ENCODE assay signal across 9 cellular contexts in the genomic region with DNA sequence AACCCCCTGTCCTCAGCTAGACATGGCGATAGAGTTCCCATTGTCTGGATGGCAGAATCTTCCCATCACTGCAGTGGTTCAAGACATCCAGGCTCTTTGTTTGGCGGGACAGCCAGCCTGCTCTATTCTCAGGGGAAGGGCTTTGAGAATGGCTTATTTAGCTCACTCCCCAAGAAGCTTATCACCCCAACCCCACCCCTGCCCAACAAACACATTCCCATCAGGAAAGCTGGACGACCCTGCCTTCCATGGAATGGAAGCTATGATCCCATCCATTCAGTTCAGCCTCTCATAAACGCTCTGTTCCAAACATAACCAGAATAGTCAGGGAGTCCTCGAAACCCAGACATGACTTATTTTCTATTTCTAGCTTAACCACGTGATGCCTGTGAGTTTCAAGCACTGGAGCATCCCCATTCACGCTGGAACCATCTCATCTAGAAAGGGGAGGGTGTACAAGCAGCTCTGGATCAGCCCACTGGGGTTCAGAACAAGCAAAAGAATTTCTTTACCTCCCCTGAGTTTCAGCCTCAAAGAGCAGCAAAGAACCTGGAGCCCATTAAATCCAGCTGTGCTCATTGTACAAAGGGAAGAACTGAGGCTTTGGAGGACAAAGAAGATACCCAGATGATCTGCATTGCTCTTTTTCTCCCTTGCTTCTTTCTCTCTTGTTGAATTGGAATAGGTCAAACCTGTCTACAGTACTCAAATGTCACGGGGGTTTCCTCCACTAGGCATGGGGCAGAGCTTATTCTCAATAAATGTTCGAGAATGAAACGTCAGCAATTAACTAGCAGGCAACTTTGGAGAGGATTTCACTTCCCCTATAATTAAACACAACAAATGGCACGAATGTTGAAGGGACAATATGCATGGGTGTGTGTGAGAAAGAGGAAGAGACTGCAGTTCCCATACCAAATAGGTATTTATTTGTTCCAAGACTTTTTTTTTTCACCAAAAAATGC.
DNase-seq lines count a peak whose midpoint lies in the region; ATAC-seq, FAIRE-seq and TF ChIP-seq lines count a peak whose summit lies in the region.
"Had no signal": no experiment of that assay in that cellular context is flagged by ENCODE, and none has a peak within 500 bp of the region (broad histone marks: within the 10 kb centered on the region; RNA-seq: fewer than 3 reads in every experiment).

No MANE protein-coding gene starts in this region.

- H3K4me2 ChIP-seq in HepG2 (ENCODE audit: low read depth, low read length) = no peak overlapping the region

- no peak overlapping the region for H3K27ac ChIP-seq in HepG2 (ENCODE audit: extremely low read length, insufficient read depth, low read length)

- peak; percentile 44 for ATAC-seq in GM21367 (IDR thresholded peaks at IDR 0.05; ENCODE audit: unreplicated experiment)
- ATAC-seq in HepG2 = no peak

- no peaks in the 10 kb centered on the region for H3K36me3 ChIP-seq in HepG2 (replicated peaks in 1 of 2; ENCODE audit: control insufficient read depth in 1 of 2, insufficient read depth in 2 of 2, low read length in 2 of 2)

- no peak overlapping the region for H3K9ac ChIP-seq in HepG2 (ENCODE audit: insufficient read depth, low read depth, low read length)

- no peak for TF ChIP-seq CTCF in HepG2 (CRISPR knock-in tag; IDR thresholded peaks at IDR 0.05)

- 11% methylated on average over 11 of the region's 11 CpGs for WGBS in HepG2 (ENCODE audit: low lambda C conversion rate)

- BruUV-seq in HepG2 (replicated peaks; lab: Mats Ljungman, UMichigan) = no TSS peak

- CTCF ChIA-PET in HepG2 (lab: Yijun Ruan, JAX; ENCODE audit: low intra/inter-chr PET ratio, low total read pairs) = no interaction called here
- CTCF ChIA-PET in activated CD4-positive, alpha-beta T cell treated with anti-CD3 and anti-CD28 coated beads, Interleukin-2, amount 10 ng/mL, durations not matched to agents 7 days and 5 days (lab: Charles Lee) = interaction anchor here (0.8 to 1.4 kb wide), 3 partner anchors 11 to 86 kb away, joined by 3 to 5 read pairs (median 3); no protein-coding TSS in a partner anchor

- no peak for TF ChIP-seq POLR2A in HepG2 (IDR thresholded peaks at IDR 0.05; ENCODE audit: insufficient read depth in 1 of 2, low read depth in 2 of 2, low read length in 2 of 2)

- no peak for FAIRE-seq in HepG2 (lab: Jason Lieb, UNC)

- POLR2A ChIA-PET in HepG2 (lab: Yijun Ruan, JAX) = no interaction called here
- POLR2A ChIA-PET in activated CD4-positive, alpha-beta T cell treated with anti-CD3 and anti-CD28 coated beads, Interleukin-2, amount 10 ng/mL, durations not matched to agents 7 days and 5 days (lab: Charles Lee) = no interaction called here

- TF ChIP-seq RAD21 in HepG2 (CRISPR knock-in tag; IDR thresholded peaks at IDR 0.05) = no peak

- H3K79me2 ChIP-seq in HepG2 (ENCODE audit: insufficient read depth, low read length) = no peaks in the 10 kb centered on the region

- intact Hi-C loops in HepG2 (cut with micrococcal nuclease; ENCODE audit: unreplicated experiment) = no loop called here

- no peak overlapping the region for H2AFZ ChIP-seq in HepG2 (ENCODE audit: low read length)

- peaks cover 43% of the 10 kb centered on the region for H3K36me3 Mint-ChIP-seq in activated CD4-positive, alpha-beta T cell treated with anti-CD3 and anti-CD28 coated beads, Interleukin-2, amount 10 ng/mL, durations not matched to agents 7 days and 5 days (ENCODE audit: low read depth)

- no peak for TF ChIP-seq EP300 in HepG2 (IDR thresholded peaks at IDR 0.05; ENCODE audit: low read depth in 2 of 2, low read length in 2 of 2)
- TF ChIP-seq EP300 in HepG2 (CRISPR knock-in tag; IDR thresholded peaks at IDR 0.05; ENCODE audit: borderline replicate concordance) = no peak

- H3K27me3 Mint-ChIP-seq in activated CD4-positive, alpha-beta T cell treated with anti-CD3 and anti-CD28 coated beads, Interleukin-2, amount 10 ng/mL, durations not matched to agents 7 days and 5 days = no peaks in the 10 kb centered on the region

- H3K9me3 ChIP-seq in HepG2 (ENCODE audit: low read length) = no peaks in the 10 kb centered on the region

- H3K4me1 Mint-ChIP-seq in activated CD4-positive, alpha-beta T cell treated with anti-CD3 and anti-CD28 coated beads, Interleukin-2, amount 10 ng/mL, durations not matched to agents 7 days and 5 days = peaks cover 69% of the 10 kb centered on the region

- H3K9me3 Mint-ChIP-seq in activated CD4-positive, alpha-beta T cell treated with anti-CD3 and anti-CD28 coated beads, Interleukin-2, amount 10 ng/mL, durations not matched to agents 7 days and 5 days = no peaks in the 10 kb centered on the region

- no peak overlapping the region for H3K4me3 ChIP-seq in HepG2 (replicated peaks in 1 of 3; ENCODE audit: insufficient read depth in 1 of 3, low read depth in 2 of 3, low read length in 3 of 3)

- H3K4me1 ChIP-seq in HepG2 (ENCODE audit: insufficient read depth, low read length) = no peaks in the 10 kb centered on the region

- H4K20me1 ChIP-seq in HepG2 (ENCODE audit: insufficient read depth, low read length) = no peaks in the 10 kb centered on the region

- DNase-seq in AG20443 (ENCODE audit: low spot score) (peak; percentile 57), NOMO-1 treated with dmso at 0.1 percent for 144 hours (lab: John Stamatoyannopoulos, UW; ENCODE audit: unreplicated experiment) (peak; percentile 85), HepG2 (ENCODE audit: low spot score) (no peak), mesenteric fat pad (ENCODE audit: low spot score) (no peak)
- DNase-seq in activated T-cell treated with anti-CD3 and anti-CD28 coated beads, Interleukin-2, amount 50 U/mL, for 1 hour = no peak
- no peak for DNase-seq in activated CD4-positive, CD25-positive, alpha-beta regulatory T cell treated with anti-CD3 and anti-CD28 coated beads, Interleukin-2, amount 50 U/mL, for 72 hours
- no peak for DNase-seq in activated CD4-positive, alpha-beta T cell treated with anti-CD3 and anti-CD28 coated beads, Interleukin-2, amount 10 ng/mL, durations not matched to agents 7 days and 5 days
- DNase-seq: NCI-H187 treated with DMSO at 0.1 percent for 48 hours had no signal

- no peak overlapping the region for H3K4me3 Mint-ChIP-seq in activated CD4-positive, alpha-beta T cell treated with anti-CD3 and anti-CD28 coated beads, Interleukin-2, amount 10 ng/mL, durations not matched to agents 7 days and 5 days

- in situ Hi-C loops in HepG2 (cut with HindIII; ENCODE audit: extremely low pct_ligation_motif_present, low pct_unique_long_range_greater_than_20kb) = no loop called here

- peaks cover 0 to 24% of the 10 kb centered on the region in 2 experiments; a peak in 1 of 5 replicates for H3K27me3 ChIP-seq in HepG2 (ENCODE audit: control insufficient read depth in 1 of 2, insufficient read depth in 2 of 2, low read length in 2 of 2)

- no peak overlapping the region for H3K27ac Mint-ChIP-seq in activated CD4-positive, alpha-beta T cell treated with anti-CD3 and anti-CD28 coated beads, Interleukin-2, amount 10 ng/mL, durations not matched to agents 7 days and 5 days

TF ChIP-seq in HepG2, 621 proteins besides CTCF, POLR2A, EP300 and RAD21:
- TF ChIP-seq MAFK (conservative IDR thresholded peaks at IDR 0.05 in 1 of 2, IDR thresholded peaks at IDR 0.05 in 1 of 2; ENCODE audit: low read length in 2 of 2) (peak; percentile 91 to 94), MAFF (IDR thresholded peaks at IDR 0.05; ENCODE audit: low read depth, low read length) (peak; percentile 89), CENPX (CRISPR knock-in tag; IDR thresholded peaks at IDR 0.05) (no peak)

Comparison
In these comparisons a context has a peak if more than half of its experiments do, and no peak if none do; other contexts are left out.
1. DNase-seq: peak in AG20443 (single experiment) and NOMO-1 treated with dmso at 0.1 percent for 144 hours (single experiment); none in HepG2 (single experiment), activated T-cell treated with anti-CD3 and anti-CD28 coated beads, Interleukin-2, amount 50 U/mL, for 1 hour (single experiment), mesenteric fat pad (single experiment), activated CD4-positive, CD25-positive, alpha-beta regulatory T cell treated with anti-CD3 and anti-CD28 coated beads, Interleukin-2, amount 50 U/mL, for 72 hours (single experiment) and activated CD4-positive, alpha-beta T cell treated with anti-CD3 and anti-CD28 coated beads, Interleukin-2, amount 10 ng/mL, durations not matched to agents 7 days and 5 days (single experiment).